9 cellular contexts compared by ENCODE assay signal in genomic region chr14:46782281-46782680, GRCh38.
"Had no signal": no experiment of that assay in that cellular context is flagged by ENCODE, and none has a peak within 500 bp of the region (broad histone marks: within the 10 kb centered on the region; RNA-seq: fewer than 3 reads in every experiment).

No MANE protein-coding gene starts in this region.

- H2AFZ ChIP-seq: GM23248 had no signal

- FAIRE-seq: K562 had no signal

- H3K4me3 ChIP-seq: GM23248, HAP-1, K562 had no signal

- ATAC-seq: K562 had no signal

- H3K27ac ChIP-seq: GM23248, HL-60 had no signal

- DNase-seq: GM23248, GOT3, H7, HFFc6, IMR-90, KG1 had no signal

- H3K36me3 ChIP-seq: HAP-1 had no signal

- H3K9me3 ChIP-seq: HAP-1 had no signal

- H3K9ac ChIP-seq: GM23248 had no signal

- H3K4me1 ChIP-seq: HAP-1 had no signal
